Comparison of ENCODE assay signal across 7 cellular contexts in genomic region chr17:7046725-7047397, GRCh38. TPM values are rescaled to one million over a fixed set of nuclear protein-coding genes. Genes with fewer than 3 reads are reported as not detected.
DNase-seq lines count a peak whose midpoint lies in the region; TF ChIP-seq lines count a peak whose summit lies in the region.
"Not testable (repeated sequence)": the region's sequence is repeated elsewhere in the genome, so short reads cannot be mapped to it uniquely, and the experiment has no call there.

No MANE protein-coding gene starts in this region.

- not testable (repeated sequence) for H4K91ac ChIP-seq in H9 (ENCODE audit: insufficient read length, low read depth, low read length)

- H3K23ac ChIP-seq in H9 (ENCODE audit: insufficient read length, low read depth, low read length): not testable (repeated sequence)

- not testable (repeated sequence) for H2BK12ac ChIP-seq in H9 (ENCODE audit: insufficient read length, low read depth, low read length)

- not testable (repeated sequence) for H4K5ac ChIP-seq in H9 (ENCODE audit: insufficient read length, low read depth, low read length)

- not testable (repeated sequence) for H3K4me1 ChIP-seq in H9 (ENCODE audit: insufficient read depth, low read length); adipocyte (ENCODE audit: control insufficient read depth, insufficient read depth, low read length)
- H3K4me1 ChIP-seq in esophagus squamous epithelium (peaks cover 30 to 62% (median 34%) of the 10 kb centered on the region in 3 donors), mesodermal cell (ENCODE audit: control insufficient read depth, insufficient read depth, low read length, poor library complexity, severe bottlenecking) (peaks cover 21% of the 10 kb centered on the region)

- H3K4me3 Mint-ChIP-seq in H9: peak overlapping the region; percentile 58 to 80

- H3K9ac ChIP-seq in H9 (ENCODE audit: extremely low read depth, insufficient read length, low read length); adipocyte (ENCODE audit: low read length): not testable (repeated sequence)

- not testable (repeated sequence) for H3K79me1 ChIP-seq in H9 (ENCODE audit: insufficient read depth, low read depth, low read length, poor library complexity, severe bottlenecking)

- H3K56ac ChIP-seq in H9 (ENCODE audit: insufficient read length, low read depth, low read length): not testable (repeated sequence)

- not testable (repeated sequence) for H3K27me3 ChIP-seq in H9 (ENCODE audit: insufficient read depth, low read length)
- peaks cover 35% of the 10 kb centered on the region for H3K27me3 ChIP-seq in adipocyte (replicated peaks; ENCODE audit: control insufficient read depth, insufficient read depth, low read length)
- peaks cover 0 to 39% (median 2%) of the 10 kb centered on the region in 4 donors for H3K27me3 ChIP-seq in esophagus squamous epithelium

- not testable (repeated sequence) for H3K9me3 ChIP-seq in H9 (ENCODE audit: control insufficient read depth, low read depth, low read length); adipocyte (ENCODE audit: control insufficient read depth, low read length); esophagus squamous epithelium; mesodermal cell (ENCODE audit: control insufficient read depth, low read length)

- H3K4me1 Mint-ChIP-seq in H9: peaks cover 16 to 25% of the 10 kb centered on the region in 2 experiments

- peaks cover 31% of the 10 kb centered on the region for H3K23me2 ChIP-seq in H9 (ENCODE audit: insufficient read length, low read depth, low read length, poor library complexity, severe bottlenecking)

- H2BK5ac ChIP-seq in H9 (ENCODE audit: insufficient read length, low read length): not testable (repeated sequence)

- not testable (repeated sequence) for H2AK5ac ChIP-seq in H9 (ENCODE audit: insufficient read length, low read length)

- H2BK120ac ChIP-seq in H9 (ENCODE audit: low read depth, low read length, poor library complexity, severe bottlenecking): not testable (repeated sequence)

- intact Hi-C loops in esophagus squamous epithelium (cut with DNase I): not testable (repeated sequence)

- H3K36me3 ChIP-seq in adipocyte (ENCODE audit: control insufficient read depth, insufficient read depth, low read length, severe bottlenecking); esophagus squamous epithelium; mesodermal cell (ENCODE audit: control insufficient read depth, insufficient read depth, low read length): not testable (repeated sequence)

- TF ChIP-seq CTCF in H9 (conservative IDR thresholded peaks at IDR 0.05); esophagus squamous epithelium (IDR thresholded peaks at IDR 0.05): not testable (repeated sequence)

- H3K14ac ChIP-seq in H9 (ENCODE audit: insufficient read depth, low read length): not testable (repeated sequence)

- not testable (repeated sequence) for H3K27ac ChIP-seq in H9 (ENCODE audit: insufficient read length, low read depth, low read length)
- H3K27ac ChIP-seq in esophagus squamous epithelium (peak overlapping the region; percentile 80 to 95 (median 86)), mesodermal cell (ENCODE audit: low read depth, low read length, severe bottlenecking) (peak overlapping the region; percentile 45)

- peaks cover 83% of the 10 kb centered on the region for H3K27me3 Mint-ChIP-seq in H9 (ENCODE audit: low read depth)

- TF ChIP-seq POLR2A in esophagus squamous epithelium (IDR thresholded peaks at IDR 0.05): peak in 1 of 4 donors; percentile 25

- peak overlapping the region; percentile 95 for H3K4me2 ChIP-seq in H9 (ENCODE audit: insufficient read depth, insufficient read length, low read length)

- not testable (repeated sequence) for H2BK15ac ChIP-seq in H9 (ENCODE audit: low read depth, low read length)

- H3T11ph ChIP-seq in H9 (ENCODE audit: low read length): not testable (repeated sequence)

- not testable (repeated sequence) for H4K8ac ChIP-seq in H9 (replicated peaks; ENCODE audit: insufficient read length, low read depth, low read length)

- H4K20me1 ChIP-seq in H9 (ENCODE audit: control insufficient read depth, insufficient read depth, insufficient read length): not testable (repeated sequence)

- peak; percentile 78 for DNase-seq in H9
- peak; percentile 94 for DNase-seq in OCI-M1 (lab: John Stamatoyannopoulos, UW)
- DNase-seq in activated CD4-positive, alpha-beta T cell treated with anti-CD3 and anti-CD28 coated beads, Interleukin-2, amount 50 U/mL, for 4 hours: peak; percentile 63 to 68
- not testable (repeated sequence) for DNase-seq in adipocyte (ENCODE audit: low read depth); esophagus squamous epithelium (lab: John Stamatoyannopoulos, UW)
- peak; percentile 81 for DNase-seq in stimulated activated CD4-positive, alpha-beta T cell treated with anti-CD3 and anti-CD28 coated beads, Interleukin-15, amount 100 ng/mL, for 24 hours

- H3K79me2 ChIP-seq in H9 (ENCODE audit: insufficient read depth, low read length): not testable (repeated sequence)

- not testable (repeated sequence) for H2BK20ac ChIP-seq in H9 (ENCODE audit: low read depth, low read length, poor library complexity, severe bottlenecking)

- peak overlapping the region; percentile 49 for H2AFZ ChIP-seq in H9 (ENCODE audit: low read length)

- H3K9me3 Mint-ChIP-seq in H9: not testable (repeated sequence)

- WGBS in H9 (ENCODE audit: extremely low coverage, insufficient read length, low lambda C conversion rate): no CpG with 5 or more reads among the region's 26 CpGs
- WGBS in esophagus squamous epithelium, 2 donors: 6 to 18% methylated on average over 26 of the region's 26 CpGs
- WGBS in mesodermal cell (ENCODE audit: insufficient coverage in 2 of 2), 2 experiments: 12 to 25% methylated on average over 18 to 21 of the region's 26 CpGs

- not testable (repeated sequence) for H3K18ac ChIP-seq in H9 (ENCODE audit: insufficient read length, low read depth, low read length)

- H3K27ac Mint-ChIP-seq in H9: not testable (repeated sequence)

- H3K4ac ChIP-seq in H9 (ENCODE audit: low read depth, low read length): not testable (repeated sequence)

- H3K36me3 Mint-ChIP-seq in H9 (ENCODE audit: insufficient read depth in 1 of 3, low read depth in 3 of 3): not testable (repeated sequence)

- peak overlapping the region; percentile 44 for H3K4me3 ChIP-seq in adipocyte (ENCODE audit: low read length)
- peak overlapping the region; percentile 2 to 56 (median 40) for H3K4me3 ChIP-seq in esophagus squamous epithelium
- H3K4me3 ChIP-seq in mesodermal cell (ENCODE audit: extremely low read depth, insufficient read depth, low read length, poor library complexity, severe bottlenecking): peak overlapping the region; percentile 16

RNA-seq across cellular contexts. Expression of gene SLC16A11, which starts 3.0 kb away (rescaled TPM):
- total RNA-seq in H9 (2021) (0.13 TPM in 1 of 2 replicates, not detected in the other), esophagus squamous epithelium (1 to 10 TPM in 1 of 4 donors, under 1 TPM in 2, not detected in 1; 0.56 to 2.1 (median 0.72) TPM)
- polyA plus RNA-seq in mesodermal cell (2013, experiment 1 of 2): 0.33 TPM
- not detected for polyA plus RNA-seq in mesodermal cell (2013, experiment 2 of 2)

RNA-seq across cellular contexts. Expression of gene SLC16A13, which starts 11.0 kb away (rescaled TPM):
- total RNA-seq in H9 (2021) (6.1 and 6.8 TPM in 2 replicates), esophagus squamous epithelium (1 to 10 TPM; 2.7 to 5.6 (median 3.6) TPM)
- 8.1 TPM for polyA plus RNA-seq in mesodermal cell (2013, experiment 1 of 2)
- 7.1 TPM for polyA plus RNA-seq in mesodermal cell (2013, experiment 2 of 2)

RNA-seq across cellular contexts. Expression of gene BCL6B, which starts 24.0 kb away (rescaled TPM):
- total RNA-seq in H9 (2021) (3.3 and 4.9 TPM in 2 replicates), esophagus squamous epithelium (1 to 10 TPM in 1 of 4 donors, under 1 TPM in 3; 0.15 to 1.9 (median 0.67) TPM)
- polyA plus RNA-seq in mesodermal cell (2013, experiment 1 of 2): 12.5 TPM
- 8.3 TPM for polyA plus RNA-seq in mesodermal cell (2013, experiment 2 of 2)

RNA-seq across cellular contexts. Expression of gene CLEC10A, which starts 33.2 kb away (rescaled TPM):
- not detected in 2 replicates for total RNA-seq in H9 (2021)
- 10 to 100 TPM in 1 of 4 donors, 1 to 10 TPM in 1, under 1 TPM in 2; 0.40 to 10.6 (median 4.0) TPM for total RNA-seq in esophagus squamous epithelium
- polyA plus RNA-seq in mesodermal cell (2013, experiment 1 of 2): not detected
- not detected for polyA plus RNA-seq in mesodermal cell (2013, experiment 2 of 2)

RNA-seq across cellular contexts. Expression of gene RNASEK, which starts 34.4 kb away (rescaled TPM):
- total RNA-seq in H9 (2021) (161 and 167 TPM in 2 replicates), esophagus squamous epithelium (100 to 1,000 TPM in 3 of 4 donors, 10 to 100 TPM in 1; 96.1 to 173 (median 137) TPM)
- 315 TPM for polyA plus RNA-seq in mesodermal cell (2013, experiment 1 of 2)
- polyA plus RNA-seq in mesodermal cell (2013, experiment 2 of 2): 270 TPM
